ENCODE assay signal across 1 cellular context in genomic region chr20:35277531-35278395, GRCh38.
TF ChIP-seq lines count a peak whose summit lies in the region.

MMP24OS (minus strand) TSS chr20:35278122; CDS start chr20:35277929, 193 bp downstream.

TF ChIP-seq in K562, 482 proteins besides CTCF, POLR2A, EP300 and RAD21 (continued from another document and continues in another):
- TF ChIP-seq THRB (CRISPR knock-in tag; conservative IDR thresholded peaks at IDR 0.05) (0 out of 2 replicates have a peak, but pooled peaks have one; percentile 59), SAFB (IDR thresholded peaks at IDR 0.05; ENCODE audit: borderline replicate concordance, low read depth, low read length) (no peak), ZFP91 (CRISPR knock-in tag; IDR thresholded peaks at IDR 0.05) (no peak), ZBTB1 (CRISPR knock-in tag; IDR thresholded peaks at IDR 0.05; ENCODE audit: borderline replicate concordance, low read depth) (no peak), CREB3L1 (IDR thresholded peaks at IDR 0.05; ENCODE audit: borderline replicate concordance, low read depth) (no peak), HMGXB4 (CRISPR knock-in tag; IDR thresholded peaks at IDR 0.05) (peak; percentile 61; the same call in 1 of the 2 replicates), GATA2 (CRISPR knock-in tag; IDR thresholded peaks at IDR 0.05) (no peak), BCOR (IDR thresholded peaks at IDR 0.05) (no peak), FOXA3 (CRISPR knock-in tag; conservative IDR thresholded peaks at IDR 0.05 in 1 of 2, IDR thresholded peaks at IDR 0.05 in 1 of 2) (no peak), ZFPM2 (CRISPR knock-in tag; IDR thresholded peaks at IDR 0.05) (no peak), LEF1 (IDR thresholded peaks at IDR 0.05) (no peak), CXXC5 (CRISPR knock-in tag; IDR thresholded peaks at IDR 0.05) (peak; percentile 64), KAT7 (CRISPR knock-in tag; IDR thresholded peaks at IDR 0.05; ENCODE audit: borderline replicate concordance) (no peak), ZHX1 (conservative IDR thresholded peaks at IDR 0.05; ENCODE audit: low read length) (no peak), GTF3C2 (IDR thresholded peaks at IDR 0.05; ENCODE audit: borderline replicate concordance, extremely low read depth, insufficient read length) (no peak), KAT2B (IDR thresholded peaks at IDR 0.05; ENCODE audit: low read depth, low read length) (no peak), EWSR1 (IDR thresholded peaks at IDR 0.05; ENCODE audit: borderline replicate concordance, low read depth, partially characterized antibody) (no peak), SLC30A9 (CRISPR knock-in tag; IDR thresholded peaks at IDR 0.05) (no peak), SRSF9 (IDR thresholded peaks at IDR 0.05; ENCODE audit: borderline replicate concordance, low read depth, low read length) (no peak), HDGF (IDR thresholded peaks at IDR 0.05) (no peak), MEF2A (IDR thresholded peaks at IDR 0.05; ENCODE audit: control insufficient read depth, low read depth, low read length) (no peak), NR3C1 (CRISPR knock-in tag; IDR thresholded peaks at IDR 0.05) (no peak), NELFE (IDR thresholded peaks at IDR 0.05; ENCODE audit: insufficient read depth, insufficient read length) (no peak), ZNF668 (CRISPR knock-in tag; IDR thresholded peaks at IDR 0.05) (no peak), E2F4 (CRISPR knock-in tag; IDR thresholded peaks at IDR 0.05; ENCODE audit: low read depth) (no peak), BMI1 (IDR thresholded peaks at IDR 0.05; ENCODE audit: low read length) (no peak), NFIX (CRISPR knock-in tag; IDR thresholded peaks at IDR 0.05; ENCODE audit: low read depth) (no peak), SMAD2 (IDR thresholded peaks at IDR 0.05; ENCODE audit: low read depth, low read length) (no peak), SNAPC5 (CRISPR knock-in tag; IDR thresholded peaks at IDR 0.05) (no peak), MYNN (IDR thresholded peaks at IDR 0.05) (no peak), MYNN (CRISPR knock-in tag; IDR thresholded peaks at IDR 0.05) (no peak), ZNF445 (CRISPR knock-in tag; IDR thresholded peaks at IDR 0.05; ENCODE audit: low read depth) (no peak), ZNF79 (CRISPR knock-in tag; IDR thresholded peaks at IDR 0.05; ENCODE audit: low read depth) (no peak), C11orf30 (IDR thresholded peaks at IDR 0.05; ENCODE audit: low read depth) (no peak), STAT6 (CRISPR knock-in tag; IDR thresholded peaks at IDR 0.05) (no peak), ZBTB49 (CRISPR knock-in tag; IDR thresholded peaks at IDR 0.05; ENCODE audit: borderline replicate concordance) (no peak), ID3 (CRISPR knock-in tag; IDR thresholded peaks at IDR 0.05) (no peak), ID3 (tag; IDR thresholded peaks at IDR 0.05) (no peak)
